Comparison of ENCODE assay signal across 1 cellular context in the genomic region with DNA sequence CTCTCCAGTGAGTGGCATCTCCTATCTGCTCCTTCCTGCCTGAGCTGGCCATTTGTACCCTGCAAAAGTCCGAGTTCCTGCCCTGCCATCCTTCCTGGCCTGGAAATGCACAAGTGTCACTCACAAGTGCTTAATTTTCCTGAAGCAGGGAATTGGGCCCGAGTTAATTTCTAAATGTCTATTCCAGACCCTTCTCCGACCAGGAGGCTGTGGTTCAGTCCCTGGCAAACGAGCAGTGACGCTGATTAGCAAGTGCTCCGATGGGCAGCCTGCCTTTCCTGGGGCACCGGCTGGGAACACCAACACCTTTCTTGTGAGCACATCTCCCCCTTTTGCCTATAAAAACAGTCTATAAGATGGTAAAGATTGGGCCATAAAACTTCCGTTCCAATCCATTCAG.
TF ChIP-seq lines count a peak whose summit lies in the region.

No MANE protein-coding gene starts in this region.

TF ChIP-seq in GM23338, 12 proteins besides CTCF, POLR2A, EP300 and RAD21 (continued from another document):
- TF ChIP-seq, protein P1, sequence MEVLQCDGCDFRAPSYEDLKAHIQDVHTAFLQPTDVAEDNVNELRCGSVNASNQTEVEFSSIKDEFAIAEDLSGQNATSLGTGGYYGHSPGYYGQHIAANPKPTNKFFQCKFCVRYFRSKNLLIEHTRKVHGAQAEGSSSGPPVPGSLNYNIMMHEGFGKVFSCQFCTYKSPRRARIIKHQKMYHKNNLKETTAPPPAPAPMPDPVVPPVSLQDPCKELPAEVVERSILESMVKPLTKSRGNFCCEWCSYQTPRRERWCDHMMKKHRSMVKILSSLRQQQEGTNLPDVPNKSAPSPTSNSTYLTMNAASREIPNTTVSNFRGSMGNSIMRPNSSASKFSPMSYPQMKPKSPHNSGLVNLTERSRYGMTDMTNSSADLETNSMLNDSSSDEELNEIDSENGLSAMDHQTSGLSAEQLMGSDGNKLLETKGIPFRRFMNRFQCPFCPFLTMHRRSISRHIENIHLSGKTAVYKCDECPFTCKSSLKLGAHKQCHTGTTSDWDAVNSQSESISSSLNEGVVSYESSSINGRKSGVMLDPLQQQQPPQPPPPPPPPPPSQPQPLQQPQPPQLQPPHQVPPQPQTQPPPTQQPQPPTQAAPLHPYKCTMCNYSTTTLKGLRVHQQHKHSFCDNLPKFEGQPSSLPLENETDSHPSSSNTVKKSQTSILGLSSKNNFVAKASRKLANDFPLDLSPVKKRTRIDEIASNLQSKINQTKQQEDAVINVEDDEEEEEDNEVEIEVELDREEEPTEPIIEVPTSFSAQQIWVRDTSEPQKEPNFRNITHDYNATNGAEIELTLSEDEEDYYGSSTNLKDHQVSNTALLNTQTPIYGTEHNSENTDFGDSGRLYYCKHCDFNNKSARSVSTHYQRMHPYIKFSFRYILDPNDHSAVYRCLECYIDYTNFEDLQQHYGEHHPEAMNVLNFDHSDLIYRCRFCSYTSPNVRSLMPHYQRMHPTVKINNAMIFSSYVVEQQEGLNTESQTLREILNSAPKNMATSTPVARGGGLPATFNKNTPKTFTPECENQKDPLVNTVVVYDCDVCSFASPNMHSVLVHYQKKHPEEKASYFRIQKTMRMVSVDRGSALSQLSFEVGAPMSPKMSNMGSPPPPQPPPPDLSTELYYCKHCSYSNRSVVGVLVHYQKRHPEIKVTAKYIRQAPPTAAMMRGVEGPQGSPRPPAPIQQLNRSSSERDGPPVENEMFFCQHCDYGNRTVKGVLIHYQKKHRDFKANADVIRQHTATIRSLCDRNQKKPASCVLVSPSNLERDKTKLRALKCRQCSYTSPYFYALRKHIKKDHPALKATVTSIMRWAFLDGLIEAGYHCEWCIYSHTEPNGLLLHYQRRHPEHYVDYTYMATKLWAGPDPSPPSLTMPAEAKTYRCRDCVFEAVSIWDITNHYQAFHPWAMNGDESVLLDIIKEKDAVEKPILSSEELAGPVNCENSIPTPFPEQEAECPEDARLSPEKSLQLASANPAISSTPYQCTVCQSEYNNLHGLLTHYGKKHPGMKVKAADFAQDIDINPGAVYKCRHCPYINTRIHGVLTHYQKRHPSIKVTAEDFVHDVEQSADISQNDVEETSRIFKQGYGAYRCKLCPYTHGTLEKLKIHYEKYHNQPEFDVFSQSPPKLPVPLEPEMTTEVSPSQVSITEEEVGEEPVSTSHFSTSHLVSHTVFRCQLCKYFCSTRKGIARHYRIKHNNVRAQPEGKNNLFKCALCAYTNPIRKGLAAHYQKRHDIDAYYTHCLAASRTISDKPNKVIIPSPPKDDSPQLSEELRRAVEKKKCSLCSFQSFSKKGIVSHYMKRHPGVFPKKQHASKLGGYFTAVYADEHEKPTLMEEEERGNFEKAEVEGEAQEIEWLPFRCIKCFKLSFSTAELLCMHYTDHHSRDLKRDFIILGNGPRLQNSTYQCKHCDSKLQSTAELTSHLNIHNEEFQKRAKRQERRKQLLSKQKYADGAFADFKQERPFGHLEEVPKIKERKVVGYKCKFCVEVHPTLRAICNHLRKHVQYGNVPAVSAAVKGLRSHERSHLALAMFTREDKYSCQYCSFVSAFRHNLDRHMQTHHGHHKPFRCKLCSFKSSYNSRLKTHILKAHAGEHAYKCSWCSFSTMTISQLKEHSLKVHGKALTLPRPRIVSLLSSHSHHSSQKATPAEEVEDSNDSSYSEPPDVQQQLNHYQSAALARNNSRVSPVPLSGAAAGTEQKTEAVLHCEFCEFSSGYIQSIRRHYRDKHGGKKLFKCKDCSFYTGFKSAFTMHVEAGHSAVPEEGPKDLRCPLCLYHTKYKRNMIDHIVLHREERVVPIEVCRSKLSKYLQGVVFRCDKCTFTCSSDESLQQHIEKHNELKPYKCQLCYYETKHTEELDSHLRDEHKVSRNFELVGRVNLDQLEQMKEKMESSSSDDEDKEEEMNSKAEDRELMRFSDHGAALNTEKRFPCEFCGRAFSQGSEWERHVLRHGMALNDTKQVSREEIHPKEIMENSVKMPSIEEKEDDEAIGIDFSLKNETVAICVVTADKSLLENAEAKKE (CRISPR knock-in tag; IDR thresholded peaks at IDR 0.05): no peak
- TF ChIP-seq JUNB (IDR thresholded peaks at IDR 0.05; ENCODE audit: unreplicated experiment): no peak
- no peak for TF ChIP-seq ZNF114 (CRISPR knock-in tag; IDR thresholded peaks at IDR 0.05)
- TF ChIP-seq, protein P2, sequence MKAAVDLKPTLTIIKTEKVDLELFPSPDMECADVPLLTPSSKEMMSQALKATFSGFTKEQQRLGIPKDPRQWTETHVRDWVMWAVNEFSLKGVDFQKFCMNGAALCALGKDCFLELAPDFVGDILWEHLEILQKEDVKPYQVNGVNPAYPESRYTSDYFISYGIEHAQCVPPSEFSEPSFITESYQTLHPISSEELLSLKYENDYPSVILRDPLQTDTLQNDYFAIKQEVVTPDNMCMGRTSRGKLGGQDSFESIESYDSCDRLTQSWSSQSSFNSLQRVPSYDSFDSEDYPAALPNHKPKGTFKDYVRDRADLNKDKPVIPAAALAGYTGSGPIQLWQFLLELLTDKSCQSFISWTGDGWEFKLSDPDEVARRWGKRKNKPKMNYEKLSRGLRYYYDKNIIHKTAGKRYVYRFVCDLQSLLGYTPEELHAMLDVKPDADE (IDR thresholded peaks at IDR 0.05): no peak
- TF ChIP-seq CREB1 (CRISPR knock-in tag; IDR thresholded peaks at IDR 0.05; ENCODE audit: low read depth): no peak
- no peak for TF ChIP-seq STAT1 (IDR thresholded peaks at IDR 0.05; ENCODE audit: unreplicated experiment)
- TF ChIP-seq NANOG (IDR thresholded peaks at IDR 0.05; ENCODE audit: borderline replicate concordance): no peak
- TF ChIP-seq, protein P3, sequence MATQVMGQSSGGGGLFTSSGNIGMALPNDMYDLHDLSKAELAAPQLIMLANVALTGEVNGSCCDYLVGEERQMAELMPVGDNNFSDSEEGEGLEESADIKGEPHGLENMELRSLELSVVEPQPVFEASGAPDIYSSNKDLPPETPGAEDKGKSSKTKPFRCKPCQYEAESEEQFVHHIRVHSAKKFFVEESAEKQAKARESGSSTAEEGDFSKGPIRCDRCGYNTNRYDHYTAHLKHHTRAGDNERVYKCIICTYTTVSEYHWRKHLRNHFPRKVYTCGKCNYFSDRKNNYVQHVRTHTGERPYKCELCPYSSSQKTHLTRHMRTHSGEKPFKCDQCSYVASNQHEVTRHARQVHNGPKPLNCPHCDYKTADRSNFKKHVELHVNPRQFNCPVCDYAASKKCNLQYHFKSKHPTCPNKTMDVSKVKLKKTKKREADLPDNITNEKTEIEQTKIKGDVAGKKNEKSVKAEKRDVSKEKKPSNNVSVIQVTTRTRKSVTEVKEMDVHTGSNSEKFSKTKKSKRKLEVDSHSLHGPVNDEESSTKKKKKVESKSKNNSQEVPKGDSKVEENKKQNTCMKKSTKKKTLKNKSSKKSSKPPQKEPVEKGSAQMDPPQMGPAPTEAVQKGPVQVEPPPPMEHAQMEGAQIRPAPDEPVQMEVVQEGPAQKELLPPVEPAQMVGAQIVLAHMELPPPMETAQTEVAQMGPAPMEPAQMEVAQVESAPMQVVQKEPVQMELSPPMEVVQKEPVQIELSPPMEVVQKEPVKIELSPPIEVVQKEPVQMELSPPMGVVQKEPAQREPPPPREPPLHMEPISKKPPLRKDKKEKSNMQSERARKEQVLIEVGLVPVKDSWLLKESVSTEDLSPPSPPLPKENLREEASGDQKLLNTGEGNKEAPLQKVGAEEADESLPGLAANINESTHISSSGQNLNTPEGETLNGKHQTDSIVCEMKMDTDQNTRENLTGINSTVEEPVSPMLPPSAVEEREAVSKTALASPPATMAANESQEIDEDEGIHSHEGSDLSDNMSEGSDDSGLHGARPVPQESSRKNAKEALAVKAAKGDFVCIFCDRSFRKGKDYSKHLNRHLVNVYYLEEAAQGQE (IDR thresholded peaks at IDR 0.05; ENCODE audit: unreplicated experiment): no peak
- no peak for TF ChIP-seq EZH2phosphoT487 (IDR thresholded peaks at IDR 0.05; ENCODE audit: unreplicated experiment)
- no peak for TF ChIP-seq ZNF331 (CRISPR knock-in tag; IDR thresholded peaks at IDR 0.05; ENCODE audit: low read depth)
- no peak for TF ChIP-seq POLR2AphosphoS5 (IDR thresholded peaks at IDR 0.05; ENCODE audit: low read depth)
